In the genomic region with DNA sequence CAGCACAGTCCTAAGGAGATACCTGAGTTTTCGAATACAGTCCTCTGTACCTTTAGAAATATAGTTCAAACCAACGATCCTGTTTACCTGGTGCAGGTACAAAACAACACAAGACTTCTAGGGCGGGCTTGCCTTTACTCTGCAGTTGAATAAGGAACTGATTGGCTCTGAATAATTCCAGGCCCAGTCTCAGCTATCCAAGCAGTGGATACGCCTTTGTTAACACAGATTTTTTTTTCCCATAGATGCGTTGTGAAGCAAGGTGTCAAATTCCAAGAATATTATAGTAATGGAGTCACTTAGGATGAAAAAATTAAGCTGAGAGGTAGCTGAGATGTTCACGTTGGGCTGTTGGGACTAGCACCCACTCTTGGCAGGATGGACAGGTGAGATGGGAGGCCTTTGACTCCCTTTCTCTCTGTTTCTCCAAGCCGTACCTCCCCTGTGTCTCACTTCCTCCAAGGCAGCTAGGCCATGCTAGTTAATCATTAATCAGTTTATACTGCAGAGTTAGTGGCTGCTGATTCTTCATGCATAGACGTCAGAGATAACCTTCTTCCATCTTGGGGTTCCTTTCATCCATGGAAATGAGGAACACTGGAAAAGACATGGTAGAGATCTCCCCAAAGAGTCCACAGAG, we compare ENCODE assay signal across 9 cellular contexts.
DNase-seq lines count a peak whose midpoint lies in the region; ATAC-seq and TF ChIP-seq lines count a peak whose summit lies in the region.
"Had no signal": no experiment of that assay in that cellular context is flagged by ENCODE, and none has a peak within 500 bp of the region (broad histone marks: within the 10 kb centered on the region; RNA-seq: fewer than 3 reads in every experiment).

No MANE protein-coding gene starts in this region.

- H3K27ac ChIP-seq in Peyer's patch = peak overlapping the region in 3 of 4 donors; percentile 52 to 82 (median 80)
- no peak overlapping the region for H3K27ac ChIP-seq in breast epithelium

- TF ChIP-seq CTCF in Peyer's patch (IDR thresholded peaks at IDR 0.05) = no peak
- TF ChIP-seq CTCF in breast epithelium (IDR thresholded peaks at IDR 0.05) = no peak

- ATAC-seq in GM19438 (IDR thresholded peaks at IDR 0.05; ENCODE audit: low read depth, unreplicated experiment) (peak; percentile 99), HG02973 (IDR thresholded peaks at IDR 0.05; ENCODE audit: unreplicated experiment) (peak; percentile 76)

- H3K36me3 ChIP-seq in Peyer's patch (no peaks in the 10 kb centered on the region), breast epithelium (no peaks in the 10 kb centered on the region)

- intact Hi-C loops in breast epithelium (cut with DNase I; ENCODE audit: low total_unique reads) = no loop called here

- no peaks in the 10 kb centered on the region for H3K4me1 ChIP-seq in Peyer's patch
- no peaks in the 10 kb centered on the region for H3K4me1 ChIP-seq in breast epithelium

- H3K9me3 ChIP-seq in Peyer's patch = no peaks in the 10 kb centered on the region
- no peaks in the 10 kb centered on the region for H3K9me3 ChIP-seq in breast epithelium

- H3K4me3 ChIP-seq in Peyer's patch = no peak overlapping the region
- H3K4me3 ChIP-seq in breast epithelium = no peak overlapping the region

- TF ChIP-seq POLR2A in Peyer's patch (IDR thresholded peaks at IDR 0.05) = no peak
- TF ChIP-seq POLR2A in breast epithelium (IDR thresholded peaks at IDR 0.05) = no peak

- H3K27me3 ChIP-seq in Peyer's patch (no peaks in the 10 kb centered on the region), breast epithelium (no peaks in the 10 kb centered on the region)

- DNase-seq in Peyer's patch = peak in 1 of 3 donors; percentile 52
- DNase-seq in SW 1271 (lab: John Stamatoyannopoulos, UW) = no peak
- DNase-seq in midbrain (lab: John Stamatoyannopoulos, UW) = no peak
- no peak for DNase-seq in breast epithelium (ENCODE audit: low spot score in 2 of 2)
- DNase-seq in activated naive CD4-positive, alpha-beta T cell treated with Interleukin-2 at 50 U/mL for 16 hours = no peak
- DNase-seq: mammary epithelial cell, NCI-H1048 had no signal

Comparison
In these comparisons a context has a peak if more than half of its experiments do, and no peak if none do; other contexts are left out.
1. H3K27ac ChIP-seq: peak in Peyer's patch (3 of 4); none in breast epithelium (0 of 2).